ENCODE assay signal across 8 cellular contexts in genomic region chr1:31931241-31932225, GRCh38. TPM values are rescaled to one million over a fixed set of nuclear protein-coding genes. Genes with fewer than 3 reads are reported as not detected.
A peak's percentile ranks its signal among the peaks of the same experiment; 100 is the strongest.
DNase-seq lines count a peak whose midpoint lies in the region; ATAC-seq, FAIRE-seq and TF ChIP-seq lines count a peak whose summit lies in the region.

No MANE protein-coding gene starts in this region.

- no peak for TF ChIP-seq RAD21 in H1 (IDR thresholded peaks at IDR 0.05 in 1 of 2, conservative IDR thresholded peaks at IDR 0.05 in 1 of 2; ENCODE audit: low read depth in 2 of 2, low read length in 2 of 2)

- no peak overlapping the region for H2BK20ac ChIP-seq in H1 (ENCODE audit: low read length)

- peak overlapping the region in 1 of 4 experiments; percentile 9; a peak in 1 of 8 replicates for H3K4me3 ChIP-seq in H1 (ENCODE audit: extremely low read depth in 1 of 4, insufficient read depth in 2 of 4, low read depth in 3 of 4, low read length in 4 of 4)
- H3K4me3 ChIP-seq in lower leg skin (ENCODE audit: low read depth, poor library complexity, severe bottlenecking) = no peak overlapping the region

- peaks cover 0 to 14% (median 6%) of the 10 kb centered on the region in 4 experiments; a peak in 3 of 7 replicates for H3K4me1 ChIP-seq in H1 (replicated peaks in 1 of 4; ENCODE audit: control insufficient read depth in 3 of 4, insufficient read depth in 4 of 4, low read length in 3 of 4)

- H3K79me2 ChIP-seq in H1 (ENCODE audit: control insufficient read depth in 1 of 2, insufficient read depth in 2 of 2, low read length in 2 of 2) = peaks cover 24 to 97% of the 10 kb centered on the region in 2 experiments

- H4K8ac ChIP-seq in H1 (ENCODE audit: extremely low read depth, insufficient read depth, low read length) = no peak overlapping the region

- no peak overlapping the region for H3K14ac ChIP-seq in H1 (ENCODE audit: insufficient read length)

- no peaks in the 10 kb centered on the region for H3K9me3 Mint-ChIP-seq in osteocyte (ENCODE audit: unreplicated experiment)

- H3K9ac ChIP-seq in H1 (replicated peaks in 1 of 4; ENCODE audit: extremely low read depth in 1 of 4, low read depth in 3 of 4, low read length in 3 of 4) = no peak overlapping the region

- no peak overlapping the region for H3K18ac ChIP-seq in H1 (ENCODE audit: extremely low read depth, low read length)

- H2BK120ac ChIP-seq in H1 (replicated peaks; ENCODE audit: low read depth, low read length) = no peak overlapping the region

- H2BK15ac ChIP-seq in H1 (ENCODE audit: low read length) = no peak overlapping the region

- TF ChIP-seq EP300 in H1 (IDR thresholded peaks at IDR 0.05; ENCODE audit: borderline replicate concordance in 1 of 2, low read depth in 2 of 2, low read length in 2 of 2) = no peak

- H2BK5ac ChIP-seq in H1 (ENCODE audit: low read depth, low read length) = no peak overlapping the region

- H3K27ac ChIP-seq in H1 (ENCODE audit: low read depth, low read length) = no peak overlapping the region

- H4K5ac ChIP-seq in H1 (ENCODE audit: insufficient read length, low read depth, low read length) = no peak overlapping the region

- no peaks in the 10 kb centered on the region for H3K9me3 ChIP-seq in H1 (ENCODE audit: insufficient read depth in 2 of 2, low read depth in 1 of 2, low read length in 1 of 2)

- H3K36me3 Mint-ChIP-seq in osteocyte (ENCODE audit: unreplicated experiment) = no peaks in the 10 kb centered on the region

- no peak overlapping the region for H3K4ac ChIP-seq in H1 (replicated peaks; ENCODE audit: insufficient read length, low read depth, low read length)

- H3K4me1 Mint-ChIP-seq in osteocyte (ENCODE audit: unreplicated experiment) = peaks cover 86% of the 10 kb centered on the region

- H3K27me3 Mint-ChIP-seq in osteocyte (ENCODE audit: unreplicated experiment) = no peaks in the 10 kb centered on the region

- no peak for FAIRE-seq in H1 (lab: Jason Lieb, UNC)

- H3K4me3 Mint-ChIP-seq in osteocyte (ENCODE audit: unreplicated experiment) = no peak overlapping the region

- peak overlapping the region; percentile 74 for H3K27ac Mint-ChIP-seq in osteocyte (ENCODE audit: unreplicated experiment)

- TF ChIP-seq POLR2A in H1 (IDR thresholded peaks at IDR 0.05; ENCODE audit: control extremely low read depth in 1 of 2, low read depth in 2 of 2, low read length in 2 of 2) (no peak), lower leg skin (IDR thresholded peaks at IDR 0.05) (no peak)

- H2AFZ ChIP-seq in H1 (ENCODE audit: low read length) = no peak overlapping the region

- peaks cover 11 to 24% of the 10 kb centered on the region in 2 experiments for H4K20me1 ChIP-seq in H1 (replicated peaks in 1 of 2; ENCODE audit: control insufficient read depth in 1 of 2, insufficient read depth in 2 of 2, low read length in 2 of 2)

- POLR2A ChIA-PET in H1 (lab: Charles Lee; ENCODE audit: partially characterized antibody) (interaction anchor here (0.7 to 1.5 kb wide), 6 partner anchors 14 to 88 kb away, joined by 3 to 9 read pairs (median 3); no protein-coding TSS in a partner anchor), GM10248 (lab: Yijun Ruan, JAX) (no interaction called here)

- DNase-seq in H4 (ENCODE audit: low spot score) (peak; percentile 38), RKO (ENCODE audit: low spot score) (peak; percentile 93), H1 (ENCODE audit: low read depth in 1 of 2, low spot score in 2 of 2) (no peak), osteocyte (ENCODE audit: extremely low spot score, unreplicated experiment) (no peak), left colon (no peak), lower leg skin (ENCODE audit: low spot score in 2 of 2) (no peak), midbrain (lab: John Stamatoyannopoulos, UW) (no peak), GM10248 (ENCODE audit: extremely low spot score) (no peak)

- H4K91ac ChIP-seq in H1 (replicated peaks; ENCODE audit: insufficient read length, low read length) = no peak overlapping the region

- no peaks in the 10 kb centered on the region for H3K23me2 ChIP-seq in H1 (ENCODE audit: low read depth, low read length)

- no peak overlapping the region for H2BK12ac ChIP-seq in H1 (ENCODE audit: low read depth, low read length)

- no peaks in the 10 kb centered on the region; the same call in 1 of the 2 replicates for H3K79me1 ChIP-seq in H1 (ENCODE audit: low read depth, low read length)

- peak overlapping the region; percentile 32 to 37 for H3K4me2 ChIP-seq in H1 (ENCODE audit: insufficient read depth in 1 of 2, low read depth in 2 of 2, low read length in 2 of 2)

- H2AK5ac ChIP-seq in H1 (ENCODE audit: low read depth, low read length) = no peak overlapping the region

- no peak for TF ChIP-seq CTCF in H1 (IDR thresholded peaks at IDR 0.05; ENCODE audit: control extremely low read depth in 1 of 3, insufficient read depth in 1 of 3, low read depth in 1 of 3, low read length in 3 of 3)
- TF ChIP-seq CTCF in osteocyte (IDR thresholded peaks at IDR 0.05) = no peak
- no peak for TF ChIP-seq CTCF in lower leg skin (IDR thresholded peaks at IDR 0.05)
- no peak for TF ChIP-seq CTCF in GM10248 (IDR thresholded peaks at IDR 0.05; ENCODE audit: control extremely low read depth, extremely low read depth, low read depth, missing control alignments)

- WGBS in H1 (ENCODE audit: extremely low coverage in 1 of 2, insufficient coverage in 1 of 2, insufficient read length in 1 of 2, insufficient replicate concordance in 2 of 2, low coverage in 1 of 2, low lambda C conversion rate in 2 of 2, missing lambda C conversion rate in 1 of 2), 2 experiments = 39% methylated on average over 4 of the region's 4 CpGs; no CpG with 5 or more reads in 1 of the 2 experiments
- WGBS in lower leg skin, 2 donors = 53 to 58% methylated on average over 4 of the region's 4 CpGs

- ATAC-seq in left colon = no peak

- no peak overlapping the region for H3K23ac ChIP-seq in H1 (ENCODE audit: insufficient read length)

- no peaks in the 10 kb centered on the region for H3K36me3 ChIP-seq in H1 (ENCODE audit: control insufficient read depth in 2 of 4, insufficient read depth in 4 of 4, low read length in 3 of 4)

- no peak overlapping the region for H3K56ac ChIP-seq in H1 (replicated peaks; ENCODE audit: insufficient read length, low read depth, low read length)

- CTCF ChIA-PET in H1 (lab: Charles Lee; ENCODE audit: partially characterized antibody) (interaction anchor here (1.2 to 2.3 kb wide), 3 partner anchors 8 to 33 kb away, joined by 3 to 10 read pairs (median 3); no protein-coding TSS in a partner anchor), GM10248 (lab: Yijun Ruan, JAX) (interaction anchor here (0.9 to 15.0 kb wide), 6 partner anchors 8 to 32 kb away, joined by 3 to 501 read pairs (median 5); no protein-coding TSS in a partner anchor)

- intact Hi-C loops in left colon (cut with DNase I, micrococcal nuclease) = no loop called here
- intact Hi-C loops in lower leg skin (cut with DNase I; ENCODE audit: low total_unique reads) = no loop called here

- H3K27me3 ChIP-seq in H1 (replicated peaks in 1 of 4; ENCODE audit: control insufficient read depth in 3 of 4, extremely low read depth in 1 of 4, insufficient read depth in 3 of 4, low read length in 3 of 4) = no peaks in the 10 kb centered on the region

TF ChIP-seq in H1, 55 proteins besides CTCF, POLR2A, EP300 and RAD21:
- TF ChIP-seq JUND (IDR thresholded peaks at IDR 0.05; ENCODE audit: low read length) (peak; percentile 46; the same call in 1 of the 2 replicates), RFX5 (IDR thresholded peaks at IDR 0.05; ENCODE audit: borderline replicate concordance, low read depth, low read length) (no peak)

RNA-seq across cellular contexts. Expression of gene PTP4A2, which starts 6.6 kb away (rescaled TPM):
- 303 and 310 TPM in 2 replicates for total RNA-seq in H4 (2014; rRNA removed; shearing (Covaris generic))
- total RNA-seq in H1 (2021; fragmentation: NEBNext Ultra II Directional; extraction: Animal tissue kit (Norgen Biotek cat#: 25700)) = 167 and 214 TPM in 2 replicates
- polyA plus RNA-seq in H1 (2011; rRNA removed) = 39.1 and 87.4 TPM in 2 replicates
- 92.5 TPM for polyA plus RNA-seq in H1 (2011; cell fraction: cytosol; rRNA removed)
- 67.4 TPM for polyA plus RNA-seq in H1 (2011; cell fraction: nucleus; rRNA removed)
- 138 to 236 TPM (median 166 TPM) in 4 replicates for polyA plus RNA-seq in H1 (2012, experiment 1 of 2)
- polyA plus RNA-seq in H1 (2012, experiment 2 of 2) = 38.0 TPM
- 296 TPM for polyA plus RNA-seq in H1 (2013, experiment 1 of 2)
- polyA plus RNA-seq in H1 (2013, experiment 2 of 2) = 306 TPM
- 197 and 236 TPM in 2 replicates for polyA minus RNA-seq in H1 (2011; rRNA and poly(A)+ RNA removed)
- polyA minus RNA-seq in H1 (2011; cell fraction: cytosol; rRNA and poly(A)+ RNA removed) = 146 TPM
- polyA minus RNA-seq in H1 (2011; cell fraction: nucleus; rRNA and poly(A)+ RNA removed) = 133 TPM
- 142 and 157 TPM in 2 replicates for total RNA-seq in osteocyte
- total RNA-seq in left colon = 100 to 1,000 TPM; 265 to 271 TPM
- 10 to 100 TPM; 40.9 to 92.8 (median 67.3) TPM for total RNA-seq in lower leg skin

Comparison
In these comparisons a context has a peak if more than half of its experiments do, and no peak if none do; other contexts are left out.
1. DNase-seq: peak in H4 (single experiment) and RKO (single experiment); none in H1 (0 of 2), osteocyte (single experiment), left colon (0 of 2), lower leg skin (0 of 2), midbrain (single experiment) and GM10248 (single experiment).